ENCODE assay signal across 1 cellular context in the genomic region with DNA sequence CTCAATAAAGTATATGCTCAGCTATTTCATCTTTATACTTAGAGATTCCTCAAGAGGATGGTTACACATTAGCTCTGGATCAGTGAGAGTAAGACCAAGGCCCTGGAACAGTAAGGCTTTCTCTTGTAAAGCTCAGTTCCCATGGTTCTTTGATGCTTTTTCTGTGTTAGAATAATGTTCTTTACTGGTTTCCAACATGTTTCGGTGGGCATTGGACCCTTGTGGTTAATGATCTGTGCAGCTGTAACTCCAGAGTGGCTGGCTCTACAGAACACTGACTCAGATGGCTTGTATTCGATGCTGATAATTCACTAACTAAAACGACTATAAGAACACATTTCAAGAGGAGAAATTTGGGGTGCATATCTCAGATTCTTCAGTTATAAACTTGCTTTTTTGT.
TF ChIP-seq lines count a peak whose summit lies in the region.

No MANE protein-coding gene starts in this region.

TF ChIP-seq in HepG2, 621 proteins besides CTCF, POLR2A, EP300 and RAD21 (continued from another document):
- no peak for TF ChIP-seq MAFG (CRISPR knock-in tag; IDR thresholded peaks at IDR 0.05)
- TF ChIP-seq SIN3B (IDR thresholded peaks at IDR 0.05; ENCODE audit: low read length): no peak
- TF ChIP-seq STAG1 (CRISPR knock-in tag; IDR thresholded peaks at IDR 0.05): no peak
- no peak for TF ChIP-seq ZSCAN22 (CRISPR knock-in tag; IDR thresholded peaks at IDR 0.05)
- TF ChIP-seq ZNF557 (CRISPR knock-in tag; IDR thresholded peaks at IDR 0.05): no peak
- TF ChIP-seq SAFB2 (CRISPR knock-in tag; IDR thresholded peaks at IDR 0.05; ENCODE audit: borderline replicate concordance, low read depth): no peak
- no peak for TF ChIP-seq ELF1 (CRISPR knock-in tag; IDR thresholded peaks at IDR 0.05)
- no peak for TF ChIP-seq ZFP62 (CRISPR knock-in tag; IDR thresholded peaks at IDR 0.05)
- TF ChIP-seq SP4 (CRISPR knock-in tag; IDR thresholded peaks at IDR 0.05): no peak
- TF ChIP-seq SCMH1 (CRISPR knock-in tag; IDR thresholded peaks at IDR 0.05; ENCODE audit: borderline replicate concordance): no peak
- TF ChIP-seq, protein P1, sequence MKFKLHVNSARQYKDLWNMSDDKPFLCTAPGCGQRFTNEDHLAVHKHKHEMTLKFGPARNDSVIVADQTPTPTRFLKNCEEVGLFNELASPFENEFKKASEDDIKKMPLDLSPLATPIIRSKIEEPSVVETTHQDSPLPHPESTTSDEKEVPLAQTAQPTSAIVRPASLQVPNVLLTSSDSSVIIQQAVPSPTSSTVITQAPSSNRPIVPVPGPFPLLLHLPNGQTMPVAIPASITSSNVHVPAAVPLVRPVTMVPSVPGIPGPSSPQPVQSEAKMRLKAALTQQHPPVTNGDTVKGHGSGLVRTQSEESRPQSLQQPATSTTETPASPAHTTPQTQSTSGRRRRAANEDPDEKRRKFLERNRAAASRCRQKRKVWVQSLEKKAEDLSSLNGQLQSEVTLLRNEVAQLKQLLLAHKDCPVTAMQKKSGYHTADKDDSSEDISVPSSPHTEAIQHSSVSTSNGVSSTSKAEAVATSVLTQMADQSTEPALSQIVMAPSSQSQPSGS (CRISPR knock-in tag; IDR thresholded peaks at IDR 0.05): no peak
- no peak for TF ChIP-seq KLF12 (CRISPR knock-in tag; IDR thresholded peaks at IDR 0.05; ENCODE audit: borderline replicate concordance)
- no peak for TF ChIP-seq ZFY (CRISPR knock-in tag; IDR thresholded peaks at IDR 0.05)
